Comparison of ENCODE assay signal across 9 cellular contexts in genomic region chr14:21039585-21040369, GRCh38. TPM values are rescaled to one million over a fixed set of nuclear protein-coding genes. Genes with fewer than 3 reads are reported as not detected.
DNase-seq lines count a peak whose midpoint lies in the region; ATAC-seq, FAIRE-seq and TF ChIP-seq lines count a peak whose summit lies in the region.
"Had no signal": no experiment of that assay in that cellular context is flagged by ENCODE, and none has a peak within 500 bp of the region (broad histone marks: within the 10 kb centered on the region; RNA-seq: fewer than 3 reads in every experiment).

No MANE protein-coding gene starts in this region.

- H3K27ac Mint-ChIP-seq in stimulated activated naive CD8-positive, alpha-beta T cell treated with anti-CD3 and anti-CD28 coated beads, Interleukin-15, amount 100 ng/mL, for 72 hours: peak overlapping the region in 1 of 2 donors; percentile 7
- H3K27ac Mint-ChIP-seq: T-helper 1 cell treated with Interleukin-12 subunit alpha and Interleukin-12 subunit beta and Interleukin-4 antibody, amounts not matched to agents 30 μg/mL and 1 μg/mL, for 36 hours had no signal

- H3K27ac ChIP-seq in OCI-LY3 (ENCODE audit: low read length) (no peak overlapping the region), caudate nucleus (ENCODE audit: low read depth, low read length) (peak overlapping the region; percentile 95), keratinocyte (ENCODE audit: control insufficient read depth, insufficient read depth, low read length) (no peak overlapping the region)

- H3K4me1 Mint-ChIP-seq in stimulated activated naive CD8-positive, alpha-beta T cell treated with anti-CD3 and anti-CD28 coated beads, Interleukin-15, amount 100 ng/mL, for 72 hours: no peaks in the 10 kb centered on the region

- H3K27me3 ChIP-seq in OCI-LY3 (ENCODE audit: low read depth, low read length) (peaks cover 27% of the 10 kb centered on the region), keratinocyte (ENCODE audit: control insufficient read depth, extremely low read depth, insufficient read depth, low read length) (no peaks in the 10 kb centered on the region)

- H3K9ac ChIP-seq in OCI-LY3 (ENCODE audit: low read length): no peak overlapping the region
- H3K9ac ChIP-seq in keratinocyte (ENCODE audit: control insufficient read depth, extremely low read depth, insufficient read depth, low read length): no peak overlapping the region

- H3K79me2 ChIP-seq in OCI-LY3 (ENCODE audit: low read length) (no peaks in the 10 kb centered on the region), keratinocyte (ENCODE audit: control insufficient read depth, insufficient read depth, low read length) (peaks cover 12% of the 10 kb centered on the region)

- H3K4me1 ChIP-seq in OCI-LY3 (ENCODE audit: low read length) (no peaks in the 10 kb centered on the region), keratinocyte (ENCODE audit: control insufficient read depth, extremely low read depth, insufficient read depth, low read length) (peaks cover 53% of the 10 kb centered on the region)

- POLR2A ChIA-PET in HEK293T (lab: Yijun Ruan, JAX): interaction anchor here (0.8 to 1.9 kb wide), 3 partner anchors 25 to 43 kb away, joined by 3 to 18 read pairs (median 4); no protein-coding TSS in a partner anchor

- CTCF ChIA-PET in HEK293T (lab: Yijun Ruan, JAX): interaction anchor here (0.7 to 3.5 kb wide), 16 partner anchors 16 to 617 kb away, joined by 3 to 98 read pairs (median 5); no protein-coding TSS in a partner anchor

- H3K9me3 ChIP-seq in OCI-LY3 (ENCODE audit: insufficient read depth, low read length): no peaks in the 10 kb centered on the region
- H3K9me3 ChIP-seq in keratinocyte (ENCODE audit: control insufficient read depth, low read depth, low read length): no peaks in the 10 kb centered on the region

- H3K4me2 ChIP-seq in OCI-LY3 (ENCODE audit: low read length): no peak overlapping the region
- peak overlapping the region; percentile 9 for H3K4me2 ChIP-seq in keratinocyte (ENCODE audit: control insufficient read depth, extremely low read depth, insufficient read depth, low read depth, low read length)

- H3K9me3 Mint-ChIP-seq in stimulated activated naive CD8-positive, alpha-beta T cell treated with anti-CD3 and anti-CD28 coated beads, Interleukin-15, amount 100 ng/mL, for 72 hours: no peaks in the 10 kb centered on the region
- H3K9me3 Mint-ChIP-seq: T-helper 1 cell treated with Interleukin-12 subunit alpha and Interleukin-12 subunit beta and Interleukin-4 antibody, amounts not matched to agents 30 μg/mL and 1 μg/mL, for 36 hours had no signal

- peak; percentile 86 for ATAC-seq in stimulated activated naive CD8-positive, alpha-beta T cell treated with anti-CD3 and anti-CD28 coated beads, Interleukin-15, amount 100 ng/mL, for 72 hours
- no peak for ATAC-seq in HG02642 (IDR thresholded peaks at IDR 0.05; ENCODE audit: poor library complexity, unreplicated experiment)

- DNase-seq in DMS 273 (lab: John Stamatoyannopoulos, UW; ENCODE audit: unreplicated experiment) (peak; percentile 89), HEK293T (ENCODE audit: extremely low spot score) (peak; percentile 75), caudate nucleus (lab: John Stamatoyannopoulos, UW) (peak in 42 of 61 donors; percentile 14 to 81 (median 44)), keratinocyte (ENCODE audit: low read depth, low spot score) (no peak), NCI-H2029 (lab: John Stamatoyannopoulos, UW) (no peak)
- peak; percentile 13 to 19 for DNase-seq in stimulated activated naive CD8-positive, alpha-beta T cell treated with anti-CD3 and anti-CD28 coated beads, Interleukin-15, amount 100 ng/mL, for 72 hours

- peaks cover 15% of the 10 kb centered on the region for H3K27me3 Mint-ChIP-seq in stimulated activated naive CD8-positive, alpha-beta T cell treated with anti-CD3 and anti-CD28 coated beads, Interleukin-15, amount 100 ng/mL, for 72 hours

- peak; percentile 73 for FAIRE-seq in keratinocyte (lab: Jason Lieb, UNC)

- no peaks in the 10 kb centered on the region for H3K36me3 ChIP-seq in OCI-LY3 (replicated peaks; ENCODE audit: low read depth, low read length)
- no peaks in the 10 kb centered on the region for H3K36me3 ChIP-seq in keratinocyte (ENCODE audit: control insufficient read depth in 2 of 2, extremely low read depth in 1 of 2, insufficient read depth in 2 of 2, low read length in 2 of 2)

- dilution Hi-C loops in keratinocyte (cut with MboI; ENCODE audit: extremely low pct_ligation_motif_present, low sequenced_read_pairs): no loop called here

- H3K9me1 ChIP-seq in keratinocyte (ENCODE audit: control insufficient read depth, extremely low read depth, insufficient read depth, low read length): no peaks in the 10 kb centered on the region

- H3K4me3 ChIP-seq in OCI-LY3 (ENCODE audit: low read length) (no peak overlapping the region), keratinocyte (ENCODE audit: control insufficient read depth in 2 of 3, extremely low read depth in 1 of 3, insufficient read depth in 2 of 3, low read depth in 1 of 3, low read length in 3 of 3) (no peak overlapping the region)

- H3K4me3 Mint-ChIP-seq in stimulated activated naive CD8-positive, alpha-beta T cell treated with anti-CD3 and anti-CD28 coated beads, Interleukin-15, amount 100 ng/mL, for 72 hours: no peak overlapping the region
- H3K4me3 Mint-ChIP-seq: T-helper 1 cell treated with Interleukin-12 subunit alpha and Interleukin-12 subunit beta and Interleukin-4 antibody, amounts not matched to agents 30 μg/mL and 1 μg/mL, for 36 hours had no signal

- peak; percentile 63 for TF ChIP-seq CTCF in OCI-LY3 (IDR thresholded peaks at IDR 0.05; ENCODE audit: low read depth, low read length)
- peak; percentile 67 to 73 (median 72) for TF ChIP-seq CTCF in keratinocyte (optimal IDR thresholded peaks at IDR 0.05 in 1 of 3, IDR thresholded peaks at IDR 0.05 in 1 of 3, conservative IDR thresholded peaks at IDR 0.05 in 1 of 3; ENCODE audit: extremely low read depth in 1 of 3, insufficient read depth in 2 of 3, low read length in 3 of 3)

- H4K20me1 ChIP-seq in OCI-LY3 (ENCODE audit: insufficient read depth, low read length) (no peaks in the 10 kb centered on the region), keratinocyte (ENCODE audit: control insufficient read depth, extremely low read depth, insufficient read depth, low read length) (no peaks in the 10 kb centered on the region)

- peak overlapping the region; percentile 77; the same call in 1 of the 2 replicates for H2AFZ ChIP-seq in OCI-LY3 (ENCODE audit: low read depth, low read length)
- H2AFZ ChIP-seq in keratinocyte (ENCODE audit: control insufficient read depth, low read length): peak overlapping the region; percentile 11

TF ChIP-seq in HEK293T, 16 proteins besides CTCF, POLR2A, EP300 and RAD21 (continues in another document):
- TF ChIP-seq SUZ12 (IDR thresholded peaks at IDR 0.05): no peak
- TF ChIP-seq FOXA1 (IDR thresholded peaks at IDR 0.05): no peak
- TF ChIP-seq TARDBP (IDR thresholded peaks at IDR 0.05): no peak

RNA-seq across cellular contexts. Expression of gene RNASE7, which starts 2.4 kb away (rescaled TPM):
- 17.4 to 36.6 TPM (median 19.0 TPM) in 3 replicates for polyA plus RNA-seq in keratinocyte
- polyA plus RNA-seq in keratinocyte (2011; ENCODE audit: low read depth): 169 TPM
- polyA plus RNA-seq in keratinocyte (2011; cell fraction: cytosol; rRNA removed): 19.3 and 22.8 TPM in 2 replicates
- polyA plus RNA-seq in keratinocyte (2011; cell fraction: nucleus; rRNA removed): 51.6 and 58.1 TPM in 2 replicates
- 24.5 and 513 TPM in 2 replicates for polyA plus RNA-seq in keratinocyte (2012; ENCODE audit: low replicate concordance)
- polyA minus RNA-seq in keratinocyte: 14.7 to 29.6 TPM (median 16.9 TPM) in 3 replicates
- 21.3 TPM for polyA minus RNA-seq in keratinocyte (2011; cell fraction: cytosol; rRNA and poly(A)+ RNA removed)
- 22.5 and 22.9 TPM in 2 replicates for polyA minus RNA-seq in keratinocyte (2011; cell fraction: nucleus; rRNA and poly(A)+ RNA removed)

RNA-seq across cellular contexts. Expression of gene RNASE13, which starts 5.2 kb away (rescaled TPM):
- not detected in 3 replicates for polyA plus RNA-seq in keratinocyte
- polyA plus RNA-seq in keratinocyte (2011; ENCODE audit: low read depth): not detected
- polyA plus RNA-seq in keratinocyte (2011; cell fraction: cytosol; rRNA removed): not detected in 2 replicates
- polyA plus RNA-seq in keratinocyte (2011; cell fraction: nucleus; rRNA removed): 0.08 and 0.13 TPM in 2 replicates
- not detected in 2 replicates for polyA plus RNA-seq in keratinocyte (2012; ENCODE audit: low replicate concordance)
- polyA minus RNA-seq in keratinocyte: not detected in 3 replicates
- polyA minus RNA-seq in keratinocyte (2011; cell fraction: cytosol; rRNA and poly(A)+ RNA removed): not detected
- polyA minus RNA-seq in keratinocyte (2011; cell fraction: nucleus; rRNA and poly(A)+ RNA removed): not detected in 2 replicates

RNA-seq across cellular contexts. Expression of gene TPPP2, which starts 9.8 kb away (rescaled TPM):
- polyA plus RNA-seq in keratinocyte: not detected in 3 replicates
- not detected for polyA plus RNA-seq in keratinocyte (2011; ENCODE audit: low read depth)
- not detected in 2 replicates for polyA plus RNA-seq in keratinocyte (2011; cell fraction: cytosol; rRNA removed)
- not detected in 2 replicates for polyA plus RNA-seq in keratinocyte (2011; cell fraction: nucleus; rRNA removed)
- not detected in 2 replicates for polyA plus RNA-seq in keratinocyte (2012; ENCODE audit: low replicate concordance)
- polyA minus RNA-seq in keratinocyte: not detected in 3 replicates
- not detected for polyA minus RNA-seq in keratinocyte (2011; cell fraction: cytosol; rRNA and poly(A)+ RNA removed)
- not detected in 2 replicates for polyA minus RNA-seq in keratinocyte (2011; cell fraction: nucleus; rRNA and poly(A)+ RNA removed)

RNA-seq across cellular contexts. Expression of gene NDRG2, which starts 14.9 kb away (rescaled TPM):
- polyA plus RNA-seq in keratinocyte: 11.1 to 15.4 TPM (median 12.5 TPM) in 3 replicates
- polyA plus RNA-seq in keratinocyte (2011; ENCODE audit: low read depth): 42.2 TPM
- polyA plus RNA-seq in keratinocyte (2011; cell fraction: cytosol; rRNA removed): 8.7 and 9.3 TPM in 2 replicates
- 19.5 and 20.5 TPM in 2 replicates for polyA plus RNA-seq in keratinocyte (2011; cell fraction: nucleus; rRNA removed)
- polyA plus RNA-seq in keratinocyte (2012; ENCODE audit: low replicate concordance): 7.2 and 87.6 TPM in 2 replicates
- 6.9 to 14.5 TPM (median 11.1 TPM) in 3 replicates for polyA minus RNA-seq in keratinocyte
- polyA minus RNA-seq in keratinocyte (2011; cell fraction: cytosol; rRNA and poly(A)+ RNA removed): 4.4 TPM
- 5.3 and 5.7 TPM in 2 replicates for polyA minus RNA-seq in keratinocyte (2011; cell fraction: nucleus; rRNA and poly(A)+ RNA removed)

RNA-seq across cellular contexts. Expression of gene RNASE8, which starts 17.8 kb away (rescaled TPM):
- polyA plus RNA-seq in keratinocyte: not detected in 3 replicates
- 0.45 TPM for polyA plus RNA-seq in keratinocyte (2011; ENCODE audit: low read depth)
- polyA plus RNA-seq in keratinocyte (2011; cell fraction: cytosol; rRNA removed): not detected in 2 replicates
- polyA plus RNA-seq in keratinocyte (2011; cell fraction: nucleus; rRNA removed): not detected in 2 replicates
- polyA plus RNA-seq in keratinocyte (2012; ENCODE audit: low replicate concordance): 0.63 TPM in 1 of 2 replicates, not detected in the other
- not detected in 3 replicates for polyA minus RNA-seq in keratinocyte
- not detected for polyA minus RNA-seq in keratinocyte (2011; cell fraction: cytosol; rRNA and poly(A)+ RNA removed)
- polyA minus RNA-seq in keratinocyte (2011; cell fraction: nucleus; rRNA and poly(A)+ RNA removed): not detected in 2 replicates

Comparison
In these comparisons a context has a peak if more than half of its experiments do, and no peak if none do; other contexts are left out.
1. DNase-seq: peak in DMS 273 (single experiment), HEK293T (single experiment), caudate nucleus (42 of 61) and stimulated activated naive CD8-positive, alpha-beta T cell treated with anti-CD3 and anti-CD28 coated beads, Interleukin-15, amount 100 ng/mL, for 72 hours (2 of 2); none in keratinocyte (single experiment) and NCI-H2029 (single experiment).